Comparison of ENCODE assay signal across 25 cellular contexts in the genomic region with DNA sequence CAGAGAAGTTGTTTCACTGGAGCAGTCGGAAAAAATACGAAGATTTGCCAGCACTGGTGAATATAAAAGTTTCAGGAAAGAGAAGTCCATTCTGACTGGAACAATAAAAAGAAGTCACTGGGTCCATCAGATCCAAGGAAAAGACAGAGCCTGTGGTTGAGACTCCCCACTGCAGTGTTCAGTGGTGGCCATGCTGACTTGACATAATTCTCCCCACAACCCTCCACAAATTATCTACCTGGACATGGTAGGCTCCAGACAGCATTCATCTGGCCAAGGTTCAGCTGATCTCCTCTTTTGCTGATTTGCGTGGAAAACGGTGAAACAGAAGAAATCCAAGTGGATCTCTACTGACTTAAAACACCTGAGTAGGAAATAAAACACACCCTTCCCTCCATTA. TPM values are rescaled to one million over a fixed set of nuclear protein-coding genes. Genes with fewer than 3 reads are reported as not detected.
DNase-seq lines count a peak whose midpoint lies in the region; ATAC-seq, FAIRE-seq and TF ChIP-seq lines count a peak whose summit lies in the region.
"Had no signal": no experiment of that assay in that cellular context is flagged by ENCODE, and none has a peak within 500 bp of the region (broad histone marks: within the 10 kb centered on the region; RNA-seq: fewer than 3 reads in every experiment).

No MANE protein-coding gene starts in this region.

- H3K9ac ChIP-seq in HepG2 (ENCODE audit: insufficient read depth, low read depth, low read length): no peak overlapping the region
- H3K9ac ChIP-seq in K562 (ENCODE audit: insufficient read depth in 1 of 2, low read depth in 2 of 2, low read length in 2 of 2): no peak overlapping the region
- H3K9ac ChIP-seq: BLaER1 had no signal

- BruUV-seq in HepG2 (replicated peaks; lab: Mats Ljungman, UMichigan) (no TSS peak), K562 (replicated peaks; lab: Mats Ljungman, UMichigan) (no TSS peak)

- H3K4me1 ChIP-seq in HepG2 (ENCODE audit: insufficient read depth, low read length) (no peaks in the 10 kb centered on the region), right lobe of liver (no peaks in the 10 kb centered on the region), K562 (replicated peaks in 1 of 2; ENCODE audit: control insufficient read depth in 2 of 2, insufficient read depth in 2 of 2, low read length in 2 of 2) (no peaks in the 10 kb centered on the region)
- H3K4me1 ChIP-seq: BE2C, BLaER1 had no signal

- CTCF ChIA-PET in HepG2 (lab: Yijun Ruan, JAX; ENCODE audit: low intra/inter-chr PET ratio, low total read pairs) (no interaction called here), K562 (lab: Yijun Ruan, JAX; ENCODE audit: low intra/inter-chr PET ratio) (no interaction called here)
- CTCF ChIA-PET in activated CD4-positive, alpha-beta memory T cell treated with anti-CD3 and anti-CD28 coated beads for 36 hours (lab: Charles Lee): interaction anchor here (0.6 to 2.3 kb wide), 3 partner anchors 26 to 165 kb away, joined by 3 to 7 read pairs (median 3); no protein-coding TSS in a partner anchor

- peaks cover 36% of the 10 kb centered on the region for H3K27me3 Mint-ChIP-seq in activated CD4-positive, alpha-beta memory T cell treated with anti-CD3 and anti-CD28 coated beads for 36 hours

- H3K27me3 ChIP-seq in HepG2 (ENCODE audit: control insufficient read depth in 1 of 2, insufficient read depth in 2 of 2, low read length in 2 of 2): peaks cover 0 to 10% of the 10 kb centered on the region in 2 experiments; a peak in 4 of 5 replicates
- no peaks in the 10 kb centered on the region for H3K27me3 ChIP-seq in right lobe of liver
- peaks cover 6 to 28% of the 10 kb centered on the region in 2 experiments for H3K27me3 ChIP-seq in K562 (ENCODE audit: control insufficient read depth in 2 of 2, insufficient read depth in 2 of 2, low read length in 2 of 2)
- H3K27me3 ChIP-seq: BLaER1 had no signal

- TF ChIP-seq CTCF in HepG2 (CRISPR knock-in tag; IDR thresholded peaks at IDR 0.05): no peak
- no peak for TF ChIP-seq CTCF in right lobe of liver (IDR thresholded peaks at IDR 0.05)
- no peak for TF ChIP-seq CTCF in K562 (IDR thresholded peaks at IDR 0.05 in 2 of 3, conservative IDR thresholded peaks at IDR 0.05 in 1 of 3; ENCODE audit: insufficient read depth in 2 of 3, low read depth in 1 of 3, low read length in 3 of 3)

- TF ChIP-seq RAD21 in HepG2 (CRISPR knock-in tag; IDR thresholded peaks at IDR 0.05) (no peak), K562 (CRISPR knock-in tag; conservative IDR thresholded peaks at IDR 0.05 in 1 of 2, IDR thresholded peaks at IDR 0.05 in 1 of 2) (no peak)

- TF ChIP-seq POLR2A in HepG2 (IDR thresholded peaks at IDR 0.05; ENCODE audit: insufficient read depth in 1 of 2, low read depth in 2 of 2, low read length in 2 of 2) (no peak), right lobe of liver (IDR thresholded peaks at IDR 0.05) (no peak), K562 (conservative IDR thresholded peaks at IDR 0.05) (no peak)

- H4K20me1 ChIP-seq in HepG2 (ENCODE audit: insufficient read depth, low read length): no peaks in the 10 kb centered on the region
- H4K20me1 ChIP-seq in K562 (replicated peaks; ENCODE audit: control insufficient read depth, insufficient read depth, low read length): no peaks in the 10 kb centered on the region
- H4K20me1 ChIP-seq: BLaER1 had no signal

- no peaks in the 10 kb centered on the region for H3K9me1 ChIP-seq in K562 (ENCODE audit: control insufficient read depth, insufficient read depth, low read length)

- H3K4me2 ChIP-seq in HepG2 (ENCODE audit: low read depth, low read length) (no peak overlapping the region), K562 (ENCODE audit: insufficient read depth, low read length) (no peak overlapping the region)
- H3K4me2 ChIP-seq: BLaER1 had no signal

- DNase-seq in HepG2 (ENCODE audit: low spot score) (no peak), right lobe of liver (no peak), K562 (ENCODE audit: extremely low read depth in 1 of 4, low spot score in 3 of 4) (no peak), NCI-H446 (lab: John Stamatoyannopoulos, UW) (no peak)
- DNase-seq in activated CD4-positive, alpha-beta memory T cell treated with anti-CD3 and anti-CD28 coated beads for 36 hours: no peak
- DNase-seq: ACHN; BE2C; C1 segment of cervical spinal cord; CD4-positive, alpha-beta memory T cell; CD8-positive, alpha-beta memory T cell; COR-L47; DMS 273 treated with DMSO at 0.1 percent for 48 hours; DMS153; DMS53; DMS79; DND-41; EL; GDM1 had no signal

- H3K4me3 Mint-ChIP-seq in activated CD4-positive, alpha-beta memory T cell treated with anti-CD3 and anti-CD28 coated beads for 36 hours: no peak overlapping the region
- H3K4me3 Mint-ChIP-seq: CD14-positive monocyte; CD4-positive, alpha-beta memory T cell; CD4-positive, CD25-positive, alpha-beta regulatory T cell; CD8-positive, alpha-beta memory T cell had no signal

- no peaks in the 10 kb centered on the region for H3K4me1 Mint-ChIP-seq in activated CD4-positive, alpha-beta memory T cell treated with anti-CD3 and anti-CD28 coated beads for 36 hours (ENCODE audit: low read depth)
- H3K4me1 Mint-ChIP-seq: CD14-positive monocyte; CD4-positive, alpha-beta memory T cell; CD4-positive, CD25-positive, alpha-beta regulatory T cell; CD8-positive, alpha-beta memory T cell had no signal

- 2% methylated on average over 4 of the region's 4 CpGs for WGBS in HepG2 (ENCODE audit: low lambda C conversion rate)
- 83% methylated on average over 4 of the region's 4 CpGs for WGBS in right lobe of liver (ENCODE audit: insufficient coverage, low coverage, low lambda C conversion rate, missing lambda C conversion rate)
- WGBS in K562 (ENCODE audit: insufficient coverage, low coverage, missing lambda C conversion rate): 0% methylated on average over 4 of the region's 4 CpGs

- ATAC-seq in HepG2 (no peak), right lobe of liver (no peak), K562 (no peak)
- ATAC-seq: GM12878 had no signal

- no peaks in the 10 kb centered on the region for H3K79me2 ChIP-seq in HepG2 (ENCODE audit: insufficient read depth, low read length)
- no peaks in the 10 kb centered on the region for H3K79me2 ChIP-seq in K562 (ENCODE audit: control insufficient read depth, insufficient read depth, low read length)

- intact Hi-C loops in HepG2 (cut with micrococcal nuclease; ENCODE audit: unreplicated experiment) (no loop called here), right lobe of liver (cut with DNase I) (no loop called here), K562 (cut with micrococcal nuclease) (no loop called here)
- intact Hi-C loops in activated CD4-positive, alpha-beta memory T cell treated with anti-CD3 and anti-CD28 coated beads for 36 hours (cut with micrococcal nuclease): no loop called here

- FAIRE-seq in HepG2 (lab: Jason Lieb, UNC) (no peak), K562 (lab: Jason Lieb, UNC) (no peak)
- FAIRE-seq: GM12878, GM12892, GM18507 had no signal

- no peaks in the 10 kb centered on the region for H3K9me3 ChIP-seq in HepG2 (ENCODE audit: low read length)
- H3K9me3 ChIP-seq in right lobe of liver: no peaks in the 10 kb centered on the region
- no peaks in the 10 kb centered on the region for H3K9me3 ChIP-seq in K562 (replicated peaks; ENCODE audit: control insufficient read depth, insufficient read depth, low read depth, low read length)
- H3K9me3 ChIP-seq: BE2C, BLaER1 had no signal

- no peak overlapping the region for H2AFZ ChIP-seq in HepG2 (ENCODE audit: low read length)
- no peak overlapping the region for H2AFZ ChIP-seq in K562 (ENCODE audit: low read depth, low read length)

- H3K4me3 ChIP-seq in HepG2 (replicated peaks in 1 of 3; ENCODE audit: insufficient read depth in 1 of 3, low read depth in 2 of 3, low read length in 3 of 3) (no peak overlapping the region), right lobe of liver (no peak overlapping the region), K562 (no peak overlapping the region)
- H3K4me3 ChIP-seq: BLaER1, GM12878 had no signal

- TF ChIP-seq EP300 in HepG2 (IDR thresholded peaks at IDR 0.05; ENCODE audit: low read depth in 2 of 2, low read length in 2 of 2) (no peak), HepG2 (CRISPR knock-in tag; IDR thresholded peaks at IDR 0.05; ENCODE audit: borderline replicate concordance) (no peak), K562 (IDR thresholded peaks at IDR 0.05; ENCODE audit: low read length) (no peak)

- no peaks in the 10 kb centered on the region for H3K9me3 Mint-ChIP-seq in activated CD4-positive, alpha-beta memory T cell treated with anti-CD3 and anti-CD28 coated beads for 36 hours
- H3K9me3 Mint-ChIP-seq: CD4-positive, alpha-beta memory T cell had no signal

- H3K27ac ChIP-seq in HepG2 (ENCODE audit: extremely low read length, insufficient read depth, low read length): no peak overlapping the region
- H3K27ac ChIP-seq in right lobe of liver: no peak overlapping the region
- H3K27ac ChIP-seq in K562 (ENCODE audit: extremely low read depth, low read depth, low read length): no peak overlapping the region
- H3K27ac ChIP-seq: 22Rv1, BLaER1 had no signal

- H3K36me3 ChIP-seq in HepG2 (replicated peaks in 1 of 2; ENCODE audit: control insufficient read depth in 1 of 2, insufficient read depth in 2 of 2, low read length in 2 of 2) (no peaks in the 10 kb centered on the region), right lobe of liver (no peaks in the 10 kb centered on the region), K562 (ENCODE audit: control insufficient read depth, insufficient read depth, low read length) (no peaks in the 10 kb centered on the region)
- H3K36me3 ChIP-seq: BE2C, BLaER1 had no signal

- in situ Hi-C loops in HepG2 (cut with HindIII; ENCODE audit: extremely low pct_ligation_motif_present, low pct_unique_long_range_greater_than_20kb) (no loop called here), K562 (cut with MboI) (no loop called here)

- POLR2A ChIA-PET in HepG2 (lab: Yijun Ruan, JAX): no interaction called here
- POLR2A ChIA-PET in K562 (lab: Yijun Ruan, JAX): interaction anchor here (0.6 kb wide), 1 partner anchor 1854 kb away, joined by 3 read pairs; no protein-coding TSS in a partner anchor
- POLR2A ChIA-PET in activated CD4-positive, alpha-beta memory T cell treated with anti-CD3 and anti-CD28 coated beads for 36 hours (lab: Charles Lee): no interaction called here

- no peak overlapping the region for H3K27ac Mint-ChIP-seq in activated CD4-positive, alpha-beta memory T cell treated with anti-CD3 and anti-CD28 coated beads for 36 hours
- H3K27ac Mint-ChIP-seq: CD8-positive, alpha-beta memory T cell had no signal

- H3K36me3 Mint-ChIP-seq in activated CD4-positive, alpha-beta memory T cell treated with anti-CD3 and anti-CD28 coated beads for 36 hours: no peaks in the 10 kb centered on the region
- H3K36me3 Mint-ChIP-seq: CD14-positive monocyte; CD4-positive, alpha-beta memory T cell; CD4-positive, CD25-positive, alpha-beta regulatory T cell had no signal

RNA-seq across cellular contexts. Expression of a gene that starts 8.0 kb away (rescaled TPM):
- 0.60 and 0.98 TPM in 2 replicates for total RNA-seq in HepG2 (2016; rRNA removed; fragmentation: Illumina TruSeq; extraction: Trizol)
- 0.71 TPM in 1 of 2 replicates, not detected in the other for total RNA-seq in HepG2 (2016; cell fraction: cytosol; rRNA removed; fragmentation: Illumina TruSeq; extraction: Trizol; ENCODE audit: low read depth)
- 0.97 and 1.1 TPM in 2 replicates for total RNA-seq in HepG2 (2016; cell fraction: insoluble cytoplasmic fraction; rRNA removed; fragmentation: Illumina TruSeq; extraction: Trizol)
- total RNA-seq in HepG2 (2016; cell fraction: membrane; rRNA removed; fragmentation: Illumina TruSeq; extraction: Trizol): 0.06 and 0.31 TPM in 2 replicates
- 0.44 and 1.5 TPM in 2 replicates for total RNA-seq in HepG2 (2016; cell fraction: nucleus; rRNA removed; fragmentation: Illumina TruSeq; extraction: Trizol)
- 1.0 and 1.2 TPM in 2 replicates for polyA plus RNA-seq in HepG2 (2011; rRNA removed)
- 0.46 and 0.53 TPM in 2 replicates for polyA plus RNA-seq in HepG2 (2011; cell fraction: cytosol; rRNA removed)
- polyA plus RNA-seq in HepG2 (2011; cell fraction: nucleus; rRNA removed): 1.5 and 1.6 TPM in 2 replicates
- polyA plus RNA-seq in HepG2 (2012): 0.72 and 1.9 TPM in 2 replicates
- polyA plus RNA-seq in HepG2 (2016; cell fraction: cytosol; fragmentation: Illumina TruSeq; extraction: Trizol; ENCODE audit: low read depth): 0.16 TPM in 1 of 2 replicates, not detected in the other
- polyA plus RNA-seq in HepG2 (2016; cell fraction: insoluble cytoplasmic fraction; fragmentation: Illumina TruSeq; extraction: Trizol; ENCODE audit: low read depth): 0.58 and 0.60 TPM in 2 replicates
- polyA plus RNA-seq in HepG2 (2016; cell fraction: membrane; fragmentation: Illumina TruSeq; extraction: Trizol; ENCODE audit: low read depth): 0.21 TPM in 1 of 2 replicates, not detected in the other
- 0.73 and 0.78 TPM in 2 replicates for polyA plus RNA-seq in HepG2 (2016; cell fraction: nucleus; fragmentation: Illumina TruSeq; extraction: Trizol; ENCODE audit: insufficient read depth, low read depth)
- polyA minus RNA-seq in HepG2 (2011; rRNA and poly(A)+ RNA removed; ENCODE audit: low replicate concordance): 0.46 and 0.56 TPM in 2 replicates
- not detected in 2 replicates for polyA minus RNA-seq in HepG2 (2011; cell fraction: cytosol; rRNA and poly(A)+ RNA removed)
- polyA minus RNA-seq in HepG2 (2011; cell fraction: nucleus; rRNA and poly(A)+ RNA removed): 1.2 and 1.3 TPM in 2 replicates
- total RNA-seq in right lobe of liver: under 1 TPM in 2 of 6 experiments, not detected in 4; 0.24 to 0.37 TPM
- total RNA-seq in K562 (2011; cell fraction: chromatin; rRNA removed; ENCODE audit: low replicate concordance): not detected in 2 replicates
- total RNA-seq in K562 (2011; cell fraction: nucleolus; rRNA removed): not detected in 2 replicates
- not detected in 2 replicates for total RNA-seq in K562 (2011; cell fraction: nucleoplasm; rRNA removed)
- not detected in 2 replicates for total RNA-seq in K562 (2014; rRNA removed)
- total RNA-seq in K562 (2014; rRNA removed; fragmentation: Illumina TruSeq; extraction: Trizol): not detected in 2 replicates
- total RNA-seq in K562 (2015; rRNA removed; fragmentation: Illumina TruSeq; extraction: Trizol): not detected in 2 replicates
- not detected in 2 replicates for total RNA-seq in K562 (2021)
- not detected in 2 replicates for polyA plus RNA-seq in K562 (2011; rRNA removed)
- 0.18 TPM in 1 of 2 replicates, not detected in the other for polyA plus RNA-seq in K562 (2011; cell fraction: cytosol; rRNA removed)
- not detected in 2 replicates for polyA plus RNA-seq in K562 (2011; cell fraction: nucleus; rRNA removed)
- 0.19 TPM in 1 of 2 replicates, not detected in the other for polyA plus RNA-seq in K562 (2012)
- not detected in 2 replicates for polyA plus RNA-seq in K562 (2014; fragmentation: Illumina TruSeq; extraction: Trizol)
- under 1 TPM; 0.07 to 0.08 TPM for polyA plus RNA-seq in K562 (2014; fragmentation: Nextera tagmentation; extraction: Ambion mirVana)
- not detected in 2 replicates for polyA plus RNA-seq in K562 (2014; rRNA removed)
- polyA minus RNA-seq in K562 (2011; rRNA and poly(A)+ RNA removed): 0.06 TPM in 1 of 2 replicates, not detected in the other
- not detected in 2 replicates for polyA minus RNA-seq in K562 (2011; cell fraction: cytosol; rRNA and poly(A)+ RNA removed)
- polyA minus RNA-seq in K562 (2011; cell fraction: nucleus; rRNA and poly(A)+ RNA removed): not detected in 2 replicates
- 1 to 10 TPM; 1.8 to 2.2 TPM for total RNA-seq in activated CD4-positive, alpha-beta memory T cell treated with anti-CD3 and anti-CD28 coated beads for 36 hours
- total RNA-seq: CD4-positive, CD25-positive, alpha-beta regulatory T cell had no signal
- polyA plus RNA-seq: CD14-positive monocyte; CD4-positive, CD25-positive, alpha-beta regulatory T cell; CD8-positive, alpha-beta memory T cell had no signal

RNA-seq across cellular contexts. Expression of a gene that starts 52.1 kb away (rescaled TPM):
- total RNA-seq in HepG2 (2016; rRNA removed; fragmentation: Illumina TruSeq; extraction: Trizol): 16.7 and 18.5 TPM in 2 replicates
- total RNA-seq in HepG2 (2016; cell fraction: cytosol; rRNA removed; fragmentation: Illumina TruSeq; extraction: Trizol; ENCODE audit: low read depth): 1.8 and 2.4 TPM in 2 replicates
- 15.3 and 19.1 TPM in 2 replicates for total RNA-seq in HepG2 (2016; cell fraction: insoluble cytoplasmic fraction; rRNA removed; fragmentation: Illumina TruSeq; extraction: Trizol)
- total RNA-seq in HepG2 (2016; cell fraction: membrane; rRNA removed; fragmentation: Illumina TruSeq; extraction: Trizol): 3.9 and 5.3 TPM in 2 replicates
- 23.1 and 23.6 TPM in 2 replicates for total RNA-seq in HepG2 (2016; cell fraction: nucleus; rRNA removed; fragmentation: Illumina TruSeq; extraction: Trizol)
- polyA plus RNA-seq in HepG2 (2011; rRNA removed): 9.0 and 9.9 TPM in 2 replicates
- 2.6 and 4.0 TPM in 2 replicates for polyA plus RNA-seq in HepG2 (2011; cell fraction: cytosol; rRNA removed)
- polyA plus RNA-seq in HepG2 (2011; cell fraction: nucleus; rRNA removed): 9.6 and 13.7 TPM in 2 replicates
- 6.3 and 8.5 TPM in 2 replicates for polyA plus RNA-seq in HepG2 (2012)
- polyA plus RNA-seq in HepG2 (2016; cell fraction: cytosol; fragmentation: Illumina TruSeq; extraction: Trizol; ENCODE audit: low read depth): 0.60 and 0.66 TPM in 2 replicates
- polyA plus RNA-seq in HepG2 (2016; cell fraction: insoluble cytoplasmic fraction; fragmentation: Illumina TruSeq; extraction: Trizol; ENCODE audit: low read depth): 9.3 and 11.2 TPM in 2 replicates
- polyA plus RNA-seq in HepG2 (2016; cell fraction: membrane; fragmentation: Illumina TruSeq; extraction: Trizol; ENCODE audit: low read depth): 1.1 and 1.4 TPM in 2 replicates
- polyA plus RNA-seq in HepG2 (2016; cell fraction: nucleus; fragmentation: Illumina TruSeq; extraction: Trizol; ENCODE audit: insufficient read depth, low read depth): 38.4 and 40.1 TPM in 2 replicates
- 6.7 and 14.5 TPM in 2 replicates for polyA minus RNA-seq in HepG2 (2011; rRNA and poly(A)+ RNA removed; ENCODE audit: low replicate concordance)
- 5.8 and 6.8 TPM in 2 replicates for polyA minus RNA-seq in HepG2 (2011; cell fraction: cytosol; rRNA and poly(A)+ RNA removed)
- 18.0 and 19.5 TPM in 2 replicates for polyA minus RNA-seq in HepG2 (2011; cell fraction: nucleus; rRNA and poly(A)+ RNA removed)
- total RNA-seq in right lobe of liver: 1 to 10 TPM; 4.4 to 9.1 (median 6.9) TPM
- total RNA-seq in K562 (2011; cell fraction: chromatin; rRNA removed; ENCODE audit: low replicate concordance): 0.19 TPM in 1 of 2 replicates, not detected in the other
- total RNA-seq in K562 (2011; cell fraction: nucleolus; rRNA removed): under 0.01 and 0.17 TPM in 2 replicates
- total RNA-seq in K562 (2011; cell fraction: nucleoplasm; rRNA removed): not detected in 2 replicates
- 0.08 and 0.14 TPM in 2 replicates for total RNA-seq in K562 (2014; rRNA removed)
- 0.22 and 0.32 TPM in 2 replicates for total RNA-seq in K562 (2014; rRNA removed; fragmentation: Illumina TruSeq; extraction: Trizol)
- total RNA-seq in K562 (2015; rRNA removed; fragmentation: Illumina TruSeq; extraction: Trizol): 0.15 and 0.36 TPM in 2 replicates
- 0.11 and 0.29 TPM in 2 replicates for total RNA-seq in K562 (2021)
- 0.04 and 0.07 TPM in 2 replicates for polyA plus RNA-seq in K562 (2011; rRNA removed)
- polyA plus RNA-seq in K562 (2011; cell fraction: cytosol; rRNA removed): 0.01 TPM in 1 of 2 replicates, not detected in the other
- 0.04 TPM in 1 of 2 replicates, not detected in the other for polyA plus RNA-seq in K562 (2011; cell fraction: nucleus; rRNA removed)
- 0.07 and 0.29 TPM in 2 replicates for polyA plus RNA-seq in K562 (2012)
- 0.11 and 0.12 TPM in 2 replicates for polyA plus RNA-seq in K562 (2014; fragmentation: Illumina TruSeq; extraction: Trizol)
- under 1 TPM in 1 of 2 experiments, not detected in 1; 0.10 TPM for polyA plus RNA-seq in K562 (2014; fragmentation: Nextera tagmentation; extraction: Ambion mirVana)
- 0.12 and 0.16 TPM in 2 replicates for polyA plus RNA-seq in K562 (2014; rRNA removed)
- polyA minus RNA-seq in K562 (2011; rRNA and poly(A)+ RNA removed): not detected in 2 replicates
- 0.19 TPM in 1 of 2 replicates, not detected in the other for polyA minus RNA-seq in K562 (2011; cell fraction: cytosol; rRNA and poly(A)+ RNA removed)
- 0.11 TPM in 1 of 2 replicates, not detected in the other for polyA minus RNA-seq in K562 (2011; cell fraction: nucleus; rRNA and poly(A)+ RNA removed)
- total RNA-seq in activated CD4-positive, alpha-beta memory T cell treated with anti-CD3 and anti-CD28 coated beads for 36 hours: 10 to 100 TPM; 13.3 to 16.8 TPM
